In genomic region chr5:118791986-118792734, GRCh38 we compare ENCODE assay signal across 9 cellular contexts.
DNase-seq lines count a peak whose midpoint lies in the region; ATAC-seq and TF ChIP-seq lines count a peak whose summit lies in the region.
"Had no signal": no experiment of that assay in that cellular context is flagged by ENCODE, and none has a peak within 500 bp of the region (broad histone marks: within the 10 kb centered on the region; RNA-seq: fewer than 3 reads in every experiment).

No MANE protein-coding gene starts in this region.

- CTCF ChIA-PET in GM10248 (lab: Yijun Ruan, JAX) = interaction anchor here (0.6 to 6.3 kb wide), 28 partner anchors 9 to 1715 kb away, joined by 3 to 53 read pairs (median 3); no protein-coding TSS in a partner anchor

- H3K36me3 ChIP-seq in RWPE2 (ENCODE audit: low read depth) (no peaks in the 10 kb centered on the region), lower lobe of right lung (no peaks in the 10 kb centered on the region), tibial artery (no peaks in the 10 kb centered on the region)
- H3K36me3 ChIP-seq: SJSA1 had no signal

- H3K9me3 ChIP-seq in RWPE2 (ENCODE audit: severe bottlenecking) (no peaks in the 10 kb centered on the region), lower lobe of right lung (no peaks in the 10 kb centered on the region), tibial artery (no peaks in the 10 kb centered on the region)
- H3K9me3 ChIP-seq: SJSA1 had no signal

- ATAC-seq in RWPE2 (ENCODE audit: low read depth) = peak; percentile 85
- peak; percentile 84 to 91 for ATAC-seq in lower lobe of right lung

- H3K27ac ChIP-seq in RWPE2 (ENCODE audit: poor library complexity, severe bottlenecking) (no peak overlapping the region), lower lobe of right lung (no peak overlapping the region), tibial artery (no peak overlapping the region)
- H3K27ac ChIP-seq: SJSA1 had no signal

- DNase-seq in ACHN = peak; percentile 66
- DNase-seq in GM10248 (ENCODE audit: extremely low spot score) = peak; percentile 38
- DNase-seq in HCEC 1CT = peak; percentile 79
- no peak for DNase-seq in RWPE2 (ENCODE audit: low spot score)
- DNase-seq in dermis microvascular lymphatic vessel endothelial cell (ENCODE audit: low read depth in 2 of 2) = peak; percentile 42 to 67
- DNase-seq in lower lobe of right lung = no peak
- peak in 1 of 2 donors; percentile 22 for DNase-seq in tibial artery

- intact Hi-C loops in lower lobe of right lung (cut with DNase I) = no loop called here
- intact Hi-C loops in tibial artery (cut with DNase I; ENCODE audit: low total_unique reads) = no loop called here

- TF ChIP-seq CTCF in GM10248 (IDR thresholded peaks at IDR 0.05; ENCODE audit: control extremely low read depth, extremely low read depth, low read depth, missing control alignments) = peak; percentile 84
- TF ChIP-seq CTCF in LNCAP (IDR thresholded peaks at IDR 0.05) = peak; percentile 83
- peak; percentile 91 for TF ChIP-seq CTCF in RWPE2 (IDR thresholded peaks at IDR 0.05; ENCODE audit: poor library complexity, severe bottlenecking)
- peak; percentile 82 for TF ChIP-seq CTCF in lower lobe of right lung (IDR thresholded peaks at IDR 0.05)
- peak; percentile 56 to 66 for TF ChIP-seq CTCF in tibial artery (IDR thresholded peaks at IDR 0.05)

- in situ Hi-C loops in ACHN (cut with HindIII; ENCODE audit: low pct_ligation_motif_present, low pct_unique_long_range_greater_than_20kb, low sequenced_read_pairs) = no loop called here

- H3K27me3 ChIP-seq in RWPE2 (ENCODE audit: insufficient read depth, poor library complexity, severe bottlenecking) (no peaks in the 10 kb centered on the region), lower lobe of right lung (ENCODE audit: low read depth) (no peaks in the 10 kb centered on the region), tibial artery (no peaks in the 10 kb centered on the region)
- H3K27me3 ChIP-seq: SJSA1 had no signal

- H3K4me1 ChIP-seq in RWPE2 (ENCODE audit: insufficient read depth, poor library complexity, severe bottlenecking) = no peaks in the 10 kb centered on the region
- no peaks in the 10 kb centered on the region for H3K4me1 ChIP-seq in lower lobe of right lung
- peaks cover 0 to 9% (median 5%) of the 10 kb centered on the region in 4 donors for H3K4me1 ChIP-seq in tibial artery
- H3K4me1 ChIP-seq: SJSA1 had no signal

- POLR2A ChIA-PET in GM10248 (lab: Yijun Ruan, JAX) = no interaction called here

- H3K4me3 ChIP-seq in RWPE2 (ENCODE audit: severe bottlenecking) (no peak overlapping the region), lower lobe of right lung (peak overlapping the region; percentile 4), tibial artery (peak overlapping the region in 1 of 2 donors; percentile 26)
- H3K4me3 ChIP-seq: SJSA1 had no signal

Comparison
In these comparisons a context has a peak if more than half of its experiments do, and no peak if none do; other contexts are left out.
1. DNase-seq: peak in ACHN (single experiment), GM10248 (single experiment), HCEC 1CT (single experiment) and dermis microvascular lymphatic vessel endothelial cell (2 of 2); none in RWPE2 (single experiment) and lower lobe of right lung (single experiment).
2. Peak in every context shown above with its lines, with median percentiles within 50 percentile points of each other: CTCF ChIP-seq.